In the genomic region with DNA sequence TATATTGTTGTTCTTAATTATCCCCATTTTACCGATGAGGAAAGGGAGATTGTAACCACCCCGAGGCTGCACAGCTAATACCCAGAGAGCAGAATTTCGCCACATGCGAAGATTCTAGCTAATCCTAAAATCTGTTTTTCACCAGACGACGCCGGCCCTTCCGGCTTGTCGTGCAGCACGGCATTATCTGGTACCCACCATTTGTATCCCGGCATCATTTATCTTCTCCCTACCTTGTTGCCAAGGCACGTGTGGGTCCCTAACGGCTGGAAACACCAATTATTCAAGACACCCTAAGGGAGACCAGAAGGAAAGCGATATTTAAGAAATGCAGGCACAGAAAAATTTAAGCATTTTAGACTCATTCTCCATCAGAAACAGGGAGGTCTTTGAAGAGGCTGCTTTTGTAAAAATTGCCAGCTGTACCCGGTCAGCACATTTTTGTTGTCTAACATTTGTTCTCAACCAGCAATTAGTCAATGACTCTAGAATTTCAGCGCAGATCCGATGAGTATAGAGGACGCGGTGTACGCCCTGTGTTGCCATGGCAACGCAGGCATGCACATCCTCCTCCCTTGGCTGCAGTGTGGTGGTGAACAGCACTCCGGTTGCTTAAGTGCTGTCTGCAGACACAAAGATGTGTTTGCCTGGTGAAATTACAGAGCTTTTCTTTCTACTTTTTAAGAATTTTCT, we compare ENCODE assay signal across 8 cellular contexts.
A peak's percentile ranks its signal among the peaks of the same experiment; 100 is the strongest.
DNase-seq lines count a peak whose midpoint lies in the region; ATAC-seq and TF ChIP-seq lines count a peak whose summit lies in the region.

No MANE protein-coding gene starts in this region.

- no peaks in the 10 kb centered on the region for H3K27me3 ChIP-seq in dorsolateral prefrontal cortex
- no peaks in the 10 kb centered on the region for H3K27me3 ChIP-seq in right lobe of liver
- H3K27me3 ChIP-seq in aorta (ENCODE audit: control insufficient read depth in 1 of 2, insufficient read depth in 2 of 2, low read length in 1 of 2): no peaks in the 10 kb centered on the region

- TF ChIP-seq POLR2A in right lobe of liver (IDR thresholded peaks at IDR 0.05): no peak

- peak overlapping the region; percentile 3 to 68 (median 43) for H3K4me3 ChIP-seq in dorsolateral prefrontal cortex
- H3K4me3 ChIP-seq in right lobe of liver: no peak overlapping the region
- H3K4me3 ChIP-seq in aorta (ENCODE audit: low read length in 2 of 2): no peak overlapping the region

- DNase-seq in ELR (ENCODE audit: low read depth) (peak; percentile 97), NCI-H345 treated with DMSO at 0.1 percent for 48 hours (lab: John Stamatoyannopoulos, UW; ENCODE audit: unreplicated experiment) (peak; percentile 65), dorsolateral prefrontal cortex (peak; percentile 80 to 96 (median 92)), right lobe of liver (no peak), aorta (peak; percentile 84 to 89), NOMO-1 treated with dmso at 0.1 percent for 144 hours (lab: John Stamatoyannopoulos, UW; ENCODE audit: unreplicated experiment) (no peak)

- peak overlapping the region in 58 of 59 donors; percentile 74 to 99 (median 92) for H3K27ac ChIP-seq in dorsolateral prefrontal cortex
- no peak overlapping the region for H3K27ac ChIP-seq in right lobe of liver
- no peak overlapping the region for H3K27ac ChIP-seq in aorta (ENCODE audit: low read depth in 1 of 2, low read length in 2 of 2)

- intact Hi-C loops in dorsolateral prefrontal cortex (cut with DNase I): loop anchor here in 1 of 2 donors (5.0 kb wide), 1 partner anchor 62 kb away; no protein-coding TSS in a partner anchor
- intact Hi-C loops in right lobe of liver (cut with DNase I): loop anchor here in 1 of 2 donors (10.0 kb wide), 1 partner anchor 139 kb away; no protein-coding TSS in a partner anchor
- intact Hi-C loops in aorta (cut with DNase I): no loop called here

- H3K4me1 ChIP-seq in right lobe of liver: no peaks in the 10 kb centered on the region
- H3K4me1 ChIP-seq in aorta (ENCODE audit: control insufficient read depth in 1 of 2, insufficient read depth in 2 of 2, low read length in 2 of 2): no peaks in the 10 kb centered on the region

- ATAC-seq in right lobe of liver (peak in 3 of 4 donors; percentile 40 to 46 (median 44)), aorta (ENCODE audit: low FRiP score) (peak; percentile 84), GM19452 (IDR thresholded peaks at IDR 0.05; ENCODE audit: unreplicated experiment) (no peak), GM21737 (IDR thresholded peaks at IDR 0.05; ENCODE audit: unreplicated experiment) (no peak)

- TF ChIP-seq CTCF in dorsolateral prefrontal cortex (IDR thresholded peaks at IDR 0.05 in 54 of 56, conservative IDR thresholded peaks at IDR 0.05 in 2 of 56; ENCODE audit: low read depth in 1 of 56, partially characterized antibody in 56 of 56) (peak in 11 of 56 donors; percentile 6 to 31 (median 16)), right lobe of liver (IDR thresholded peaks at IDR 0.05) (no peak)

- WGBS in right lobe of liver (ENCODE audit: insufficient coverage, low coverage, low lambda C conversion rate, missing lambda C conversion rate): 57% methylated on average over 21 of the region's 22 CpGs
- WGBS in aorta, 2 donors: 45 to 48% methylated on average over 22 of the region's 22 CpGs

- H3K9me3 ChIP-seq in right lobe of liver: no peaks in the 10 kb centered on the region
- no peaks in the 10 kb centered on the region for H3K9me3 ChIP-seq in aorta (ENCODE audit: control insufficient read depth, low read length)

- H3K36me3 ChIP-seq in right lobe of liver (no peaks in the 10 kb centered on the region), aorta (ENCODE audit: control insufficient read depth in 1 of 2, insufficient read depth in 2 of 2, low read length in 1 of 2) (no peaks in the 10 kb centered on the region)

Comparison
In these comparisons a context has a peak if more than half of its experiments do, and no peak if none do; other contexts are left out.
1. DNase-seq: peak in ELR (single experiment), NCI-H345 treated with DMSO at 0.1 percent for 48 hours (single experiment), dorsolateral prefrontal cortex (10 of 10) and aorta (2 of 2); none in right lobe of liver (0 of 3) and NOMO-1 treated with dmso at 0.1 percent for 144 hours (single experiment).
2. H3K27ac ChIP-seq: peak in dorsolateral prefrontal cortex (58 of 59); none in right lobe of liver (0 of 3) and aorta (0 of 2).
3. H3K4me3 ChIP-seq: peak in dorsolateral prefrontal cortex (59 of 59); none in right lobe of liver (0 of 3) and aorta (0 of 2).
4. ATAC-seq: peak in right lobe of liver (3 of 4) and aorta (single experiment); none in GM19452 (single experiment) and GM21737 (single experiment).